Comparison of ENCODE assay signal across 13 cellular contexts in the genomic region with DNA sequence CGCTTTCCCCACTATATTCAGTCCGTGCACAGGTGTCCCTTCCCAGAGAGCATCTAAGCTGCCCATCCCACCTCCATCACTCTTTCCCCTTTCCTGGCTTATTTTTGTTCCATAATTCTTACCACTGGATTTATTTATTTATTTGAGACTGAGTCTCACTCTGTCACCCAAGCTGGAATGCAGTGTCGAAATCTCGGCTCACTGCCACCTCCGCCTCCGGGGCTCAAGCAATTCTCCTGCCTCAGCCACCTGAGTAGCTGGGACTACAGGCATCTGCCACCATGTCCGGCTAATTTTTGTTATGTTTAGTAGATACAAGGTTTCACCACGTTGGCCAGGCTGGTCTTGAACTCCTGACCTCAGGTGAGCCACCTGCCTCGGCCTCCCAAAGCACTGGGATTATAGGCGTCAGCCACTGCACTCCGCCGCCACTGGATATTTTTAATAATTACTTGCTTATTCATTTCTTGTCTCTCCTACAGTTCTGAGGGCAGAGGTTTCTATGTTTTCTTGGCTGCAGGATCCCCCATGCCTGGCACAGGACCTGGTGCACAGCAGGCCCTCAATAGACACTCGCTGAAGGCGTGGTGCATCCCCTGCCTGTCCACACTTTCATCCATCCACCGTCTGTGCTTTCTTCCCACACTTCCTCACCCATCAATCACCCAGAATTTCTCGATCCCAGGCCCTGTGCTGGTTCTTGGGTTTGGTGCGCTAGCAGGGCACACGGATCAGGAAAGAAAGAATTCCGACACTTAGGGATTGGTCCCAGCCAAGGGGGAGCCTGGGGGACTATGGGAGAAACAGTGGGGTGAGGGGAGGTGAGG. TPM values are rescaled to one million over a fixed set of nuclear protein-coding genes. Genes with fewer than 3 reads are reported as not detected.
DNase-seq lines count a peak whose midpoint lies in the region; ATAC-seq and TF ChIP-seq lines count a peak whose summit lies in the region.
"Had no signal": no experiment of that assay in that cellular context is flagged by ENCODE, and none has a peak within 500 bp of the region (broad histone marks: within the 10 kb centered on the region; RNA-seq: fewer than 3 reads in every experiment).

No MANE protein-coding gene starts in this region.

- no peak for DNase-seq in activated naive CD8-positive, alpha-beta T cell treated with anti-CD3 and anti-CD28 coated beads for 36 hours
- DNase-seq in body of pancreas (peak; percentile 48 to 83 (median 58)), lung (ENCODE audit: low spot score) (peak; percentile 72), upper lobe of right lung (peak; percentile 85), NCI-H128 (lab: John Stamatoyannopoulos, UW; ENCODE audit: unreplicated experiment) (no peak), NCI-H1092 (lab: John Stamatoyannopoulos, UW) (no peak)
- DNase-seq: activated CD8-positive, alpha-beta memory T cell treated with anti-CD3 and anti-CD28 coated beads for 24 hours had no signal

- H3K36me3 Mint-ChIP-seq in activated naive CD8-positive, alpha-beta T cell: no peaks in the 10 kb centered on the region
- H3K36me3 Mint-ChIP-seq in activated naive CD8-positive, alpha-beta T cell treated with anti-CD3 and anti-CD28 coated beads for 36 hours: no peaks in the 10 kb centered on the region

- H3K36me3 ChIP-seq in body of pancreas (replicated peaks in 1 of 2; ENCODE audit: insufficient read depth in 1 of 2, low read depth in 2 of 2) (no peaks in the 10 kb centered on the region), lung (ENCODE audit: control insufficient read depth in 2 of 2, insufficient read depth in 2 of 2, low read length in 2 of 2) (no peaks in the 10 kb centered on the region), upper lobe of right lung (no peaks in the 10 kb centered on the region)
- H3K36me3 ChIP-seq: HAP-1, left lung had no signal

- H3K4me3 ChIP-seq in body of pancreas (no peak overlapping the region), lung (no peak overlapping the region), upper lobe of right lung (no peak overlapping the region)
- H3K4me3 ChIP-seq: HAP-1 had no signal

- ATAC-seq in body of pancreas: no peak
- ATAC-seq in lung (ENCODE audit: insufficient read depth, low FRiP score): no peak
- no peak for ATAC-seq in upper lobe of right lung
- no peak for ATAC-seq in HG03442 (IDR thresholded peaks at IDR 0.05; ENCODE audit: unreplicated experiment)

- H3K4me1 Mint-ChIP-seq in activated naive CD8-positive, alpha-beta T cell (ENCODE audit: low read depth): peaks cover 13% of the 10 kb centered on the region
- peaks cover 21% of the 10 kb centered on the region for H3K4me1 Mint-ChIP-seq in activated naive CD8-positive, alpha-beta T cell treated with anti-CD3 and anti-CD28 coated beads for 36 hours

- H3K9me3 Mint-ChIP-seq in activated naive CD8-positive, alpha-beta T cell (ENCODE audit: low read depth): no peaks in the 10 kb centered on the region
- no peaks in the 10 kb centered on the region for H3K9me3 Mint-ChIP-seq in activated naive CD8-positive, alpha-beta T cell treated with anti-CD3 and anti-CD28 coated beads for 36 hours

- H3K27ac ChIP-seq in body of pancreas (peak overlapping the region; percentile 83 to 93 (median 90)), lung (ENCODE audit: low read depth in 1 of 2, low read length in 1 of 2) (no peak overlapping the region), upper lobe of right lung (no peak overlapping the region)

- H3K9me3 ChIP-seq in body of pancreas (no peaks in the 10 kb centered on the region), lung (ENCODE audit: control insufficient read depth in 2 of 2, insufficient read depth in 1 of 2, low read length in 1 of 2) (no peaks in the 10 kb centered on the region), upper lobe of right lung (no peaks in the 10 kb centered on the region)
- H3K9me3 ChIP-seq: HAP-1, left lung had no signal

- peaks cover 58% of the 10 kb centered on the region for H3K4me1 ChIP-seq in body of pancreas
- peaks cover 0 to 12% of the 10 kb centered on the region in 2 donors for H3K4me1 ChIP-seq in lung (ENCODE audit: control insufficient read depth in 2 of 2, insufficient read depth in 2 of 2, low read length in 2 of 2)
- peaks cover 3% of the 10 kb centered on the region for H3K4me1 ChIP-seq in upper lobe of right lung
- H3K4me1 ChIP-seq: HAP-1 had no signal

- H3K4me3 Mint-ChIP-seq in activated naive CD8-positive, alpha-beta T cell: no peak overlapping the region
- H3K4me3 Mint-ChIP-seq in activated naive CD8-positive, alpha-beta T cell treated with anti-CD3 and anti-CD28 coated beads for 36 hours: no peak overlapping the region

- 62 to 69% methylated on average over 19 of the region's 19 CpGs for WGBS in body of pancreas, 2 donors
- WGBS in lung, 2 donors: 77 to 85% methylated on average over 19 of the region's 19 CpGs

- no peak for TF ChIP-seq POLR2A in body of pancreas (IDR thresholded peaks at IDR 0.05)

- H3K27ac Mint-ChIP-seq in activated naive CD8-positive, alpha-beta T cell: peak overlapping the region; percentile 47
- no peak overlapping the region for H3K27ac Mint-ChIP-seq in activated naive CD8-positive, alpha-beta T cell treated with anti-CD3 and anti-CD28 coated beads for 36 hours

- intact Hi-C loops in body of pancreas (cut with DNase I) (no loop called here), upper lobe of right lung (cut with DNase I) (no loop called here)

- H3K27me3 ChIP-seq in body of pancreas: no peaks in the 10 kb centered on the region
- H3K27me3 ChIP-seq in lung (ENCODE audit: control insufficient read depth, insufficient read depth): no peaks in the 10 kb centered on the region
- H3K27me3 ChIP-seq in upper lobe of right lung: no peaks in the 10 kb centered on the region
- H3K27me3 ChIP-seq: left lung had no signal

- no peaks in the 10 kb centered on the region for H3K27me3 Mint-ChIP-seq in activated naive CD8-positive, alpha-beta T cell
- no peaks in the 10 kb centered on the region for H3K27me3 Mint-ChIP-seq in activated naive CD8-positive, alpha-beta T cell treated with anti-CD3 and anti-CD28 coated beads for 36 hours

- TF ChIP-seq CTCF in body of pancreas (IDR thresholded peaks at IDR 0.05): no peak
- TF ChIP-seq CTCF in lung (IDR thresholded peaks at IDR 0.05; ENCODE audit: control extremely low read depth, extremely low read depth): no peak
- TF ChIP-seq CTCF in upper lobe of right lung (IDR thresholded peaks at IDR 0.05): no peak

RNA-seq across cellular contexts. Expression of a gene that starts 9.9 kb away (rescaled TPM):
- total RNA-seq in activated naive CD8-positive, alpha-beta T cell treated with anti-CD3 and anti-CD28 coated beads for 36 hours: 1 to 10 TPM; 2.8 to 3.0 TPM
- total RNA-seq in body of pancreas (10 to 100 TPM; 53.7 to 61.6 TPM), lung (10 to 100 TPM in 1 of 2 donors, 1 to 10 TPM in 1; 8.8 to 74.4 TPM), upper lobe of right lung (66.9 TPM)
- 10 to 100 TPM; 18.9 to 37.2 TPM for polyA plus RNA-seq in lung

RNA-seq across cellular contexts. Expression of a gene that starts 49.6 kb away (rescaled TPM):
- not detected for total RNA-seq in activated naive CD8-positive, alpha-beta T cell treated with anti-CD3 and anti-CD28 coated beads for 36 hours
- total RNA-seq in body of pancreas: 1 to 10 TPM; 2.0 to 6.0 TPM
- total RNA-seq in lung: 10 to 100 TPM in 1 of 2 donors, 1 to 10 TPM in 1; 3.9 to 14.8 TPM
- 10 to 100 TPM in 1 of 2 donors, 1 to 10 TPM in 1; 1.8 to 66.2 TPM for polyA plus RNA-seq in lung
- 5.8 TPM for total RNA-seq in upper lobe of right lung
- total RNA-seq: LHCN-M2, pulmonary artery endothelial cell had no signal

Comparison
In these comparisons a context has a peak if more than half of its experiments do, and no peak if none do; other contexts are left out.
1. DNase-seq: peak in body of pancreas (4 of 4), lung (single experiment) and upper lobe of right lung (single experiment); none in activated naive CD8-positive, alpha-beta T cell treated with anti-CD3 and anti-CD28 coated beads for 36 hours (single experiment), NCI-H128 (single experiment) and NCI-H1092 (single experiment).
2. H3K27ac ChIP-seq: peak in body of pancreas (4 of 4); none in lung (0 of 2) and upper lobe of right lung (single experiment).